1 cellular context compared by ENCODE assay signal in the genomic region with DNA sequence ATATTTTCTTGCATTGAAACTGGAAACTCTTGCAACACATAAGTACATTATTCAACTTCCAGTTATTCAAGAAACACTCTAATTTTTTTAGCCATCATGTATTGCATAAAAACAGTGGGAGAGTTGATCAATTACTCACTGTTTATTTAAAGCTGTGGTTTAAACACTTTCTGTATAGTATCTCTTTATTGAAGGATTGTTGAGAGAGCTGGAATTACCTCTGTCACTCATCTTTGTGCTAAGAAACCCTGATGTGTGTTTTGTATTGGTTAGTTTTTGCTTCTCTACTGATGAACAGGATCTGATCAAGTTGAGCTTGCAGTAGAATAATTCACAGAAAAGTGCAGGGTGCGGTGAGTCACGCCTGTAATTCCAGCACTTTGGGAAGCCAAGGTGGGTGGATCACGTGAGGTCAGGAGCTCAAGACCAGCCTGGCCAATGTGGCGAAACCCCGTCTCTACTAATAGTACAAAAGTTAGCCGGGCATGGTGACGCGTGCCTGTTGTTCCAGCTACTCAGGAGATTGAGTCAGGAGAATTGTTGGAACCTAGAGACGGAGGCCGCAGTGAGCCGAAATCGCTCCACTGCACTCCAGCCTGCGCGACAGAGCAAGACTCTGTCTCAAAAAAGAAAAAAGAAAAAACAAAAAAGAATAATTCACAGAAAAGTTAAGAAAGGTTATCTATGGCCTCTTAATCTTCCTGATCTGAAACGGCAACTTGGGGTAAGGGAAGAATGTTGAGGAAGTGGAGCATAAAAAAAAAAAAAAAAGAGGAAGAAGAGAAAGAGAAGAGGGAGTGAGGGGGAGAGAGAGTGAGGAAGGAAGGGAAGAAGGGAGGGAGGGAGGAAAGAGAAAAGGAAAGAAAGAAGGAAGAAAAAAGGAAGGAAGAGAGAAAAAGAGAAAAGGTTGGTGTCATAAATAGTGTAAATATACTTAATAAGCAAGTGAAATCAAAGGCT.
TF ChIP-seq lines count a peak whose summit lies in the region.

No MANE protein-coding gene starts in this region.

TF ChIP-seq in HEK293, 187 proteins besides CTCF, POLR2A, EP300 and RAD21 (continued from another document):
- no peak for TF ChIP-seq ZNF645 (tag by site-specific recombination; IDR thresholded peaks at IDR 0.05)
- TF ChIP-seq MEIS1 (CRISPR knock-in tag; IDR thresholded peaks at IDR 0.05; ENCODE audit: borderline replicate concordance): no peak
- TF ChIP-seq HOXA7 (CRISPR knock-in tag; IDR thresholded peaks at IDR 0.05; ENCODE audit: borderline replicate concordance): no peak
- TF ChIP-seq KLF1 (tag by site-specific recombination; IDR thresholded peaks at IDR 0.05): no peak
- TF ChIP-seq ZNF157 (tag by site-specific recombination; IDR thresholded peaks at IDR 0.05): no peak
- TF ChIP-seq ZNF362 (tag by site-specific recombination; IDR thresholded peaks at IDR 0.05): no peak
- no peak for TF ChIP-seq GLIS2 (tag by site-specific recombination; IDR thresholded peaks at IDR 0.05)
- TF ChIP-seq ZNF324 (tag by site-specific recombination; IDR thresholded peaks at IDR 0.05): no peak
- TF ChIP-seq ZNF184 (tag by site-specific recombination; IDR thresholded peaks at IDR 0.05): no peak
- no peak for TF ChIP-seq ZNF335 (tag by site-specific recombination; conservative IDR thresholded peaks at IDR 0.05)
- TF ChIP-seq ZNF792 (tag by site-specific recombination; IDR thresholded peaks at IDR 0.05): no peak
- TF ChIP-seq ZBTB7A (tag by site-specific recombination; IDR thresholded peaks at IDR 0.05; ENCODE audit: low read depth): no peak
- TF ChIP-seq ZIC2 (tag by site-specific recombination; IDR thresholded peaks at IDR 0.05): no peak
- no peak for TF ChIP-seq ZNF24 (tag by site-specific recombination; IDR thresholded peaks at IDR 0.05)
- TF ChIP-seq ZNF513 (tag by site-specific recombination; IDR thresholded peaks at IDR 0.05): no peak
- TF ChIP-seq ZNF518A (tag by site-specific recombination; conservative IDR thresholded peaks at IDR 0.05; ENCODE audit: low read depth): no peak
- TF ChIP-seq ZNF830 (tag by site-specific recombination; IDR thresholded peaks at IDR 0.05; ENCODE audit: low read depth): no peak
